8 cellular contexts compared by ENCODE assay signal in the genomic region with DNA sequence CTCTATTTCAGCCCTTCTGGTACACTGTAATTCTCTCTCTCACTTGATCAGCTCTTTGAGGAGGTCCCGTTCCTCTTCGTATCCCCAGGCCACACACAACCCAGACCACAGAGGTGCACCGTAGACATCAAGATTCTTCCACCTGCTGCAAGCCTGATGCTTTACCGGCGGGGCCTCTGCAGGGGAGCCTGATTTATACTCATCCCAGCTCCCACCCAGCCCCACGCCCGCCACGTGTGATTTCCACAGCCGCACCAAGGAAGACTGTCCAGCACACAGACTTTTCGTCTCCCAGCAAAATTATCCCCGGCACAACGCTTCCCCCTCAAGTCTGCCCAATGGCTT. TPM values are rescaled to one million over a fixed set of nuclear protein-coding genes. Genes with fewer than 3 reads are reported as not detected.
A peak's percentile ranks its signal among the peaks of the same experiment; 100 is the strongest.
DNase-seq lines count a peak whose midpoint lies in the region; ATAC-seq and TF ChIP-seq lines count a peak whose summit lies in the region.

No MANE protein-coding gene starts in this region.

- peak overlapping the region; percentile 90 for H3K4me3 ChIP-seq in adipocyte (ENCODE audit: low read length)
- peak overlapping the region; percentile 82 for H3K4me3 ChIP-seq in kidney epithelial cell (ENCODE audit: low read depth, low read length)

- intact Hi-C loops in Right ventricle myocardium inferior (cut with DNase I), result loop anchor here (5.0 kb wide), 1 partner anchor 246 kb away; no protein-coding TSS in a partner anchor
- intact Hi-C loops in cardiac septum (cut with DNase I), result loop anchor here (5.0 kb wide), 1 partner anchor 61 kb away; the partner anchor contains the start of genes CNST and TFB2M

- DNase-seq in Right ventricle myocardium inferior (ENCODE audit: missing footprints) (no peak), cardiac septum (ENCODE audit: low spot score) (no peak), adipocyte (ENCODE audit: low read depth) (no peak), kidney epithelial cell (ENCODE audit: low read depth) (no peak), DMS114 treated with DMSO at 0.1 percent for 48 hours (lab: John Stamatoyannopoulos, UW; ENCODE audit: unreplicated experiment) (no peak), GF-D8 (lab: John Stamatoyannopoulos, UW) (no peak)

- H3K9me3 Mint-ChIP-seq in stimulated activated memory B cell treated with anti-CD40 and anti-IgM and Interleukin-4, amounts not matched to agents 10 μg/mL and 1 μg/mL and 100 μg/mL, for 72 hours, result no peaks in the 10 kb centered on the region

- peak overlapping the region; percentile 71 for H3K27ac Mint-ChIP-seq in stimulated activated memory B cell treated with anti-CD40 and anti-IgM and Interleukin-4, amounts not matched to agents 10 μg/mL and 1 μg/mL and 100 μg/mL, for 72 hours

- H3K4me1 Mint-ChIP-seq in stimulated activated memory B cell treated with anti-CD40 and anti-IgM and Interleukin-4, amounts not matched to agents 10 μg/mL and 1 μg/mL and 100 μg/mL, for 72 hours, result peaks cover 31% of the 10 kb centered on the region

- H3K9me3 ChIP-seq in adipocyte (ENCODE audit: control insufficient read depth, low read length), result no peaks in the 10 kb centered on the region

- no peaks in the 10 kb centered on the region for H3K27me3 Mint-ChIP-seq in stimulated activated memory B cell treated with anti-CD40 and anti-IgM and Interleukin-4, amounts not matched to agents 10 μg/mL and 1 μg/mL and 100 μg/mL, for 72 hours

- H3K36me3 Mint-ChIP-seq in stimulated activated memory B cell treated with anti-CD40 and anti-IgM and Interleukin-4, amounts not matched to agents 10 μg/mL and 1 μg/mL and 100 μg/mL, for 72 hours, result peaks cover 4% of the 10 kb centered on the region

- TF ChIP-seq CTCF in kidney epithelial cell (IDR thresholded peaks at IDR 0.05; ENCODE audit: insufficient read depth, low read length, poor library complexity, severe bottlenecking), result no peak

- peaks cover 8% of the 10 kb centered on the region for H3K4me1 ChIP-seq in adipocyte (ENCODE audit: control insufficient read depth, insufficient read depth, low read length)

- peak overlapping the region; percentile 88 for H3K4me3 Mint-ChIP-seq in stimulated activated memory B cell treated with anti-CD40 and anti-IgM and Interleukin-4, amounts not matched to agents 10 μg/mL and 1 μg/mL and 100 μg/mL, for 72 hours

- H3K36me3 ChIP-seq in adipocyte (ENCODE audit: control insufficient read depth, insufficient read depth, low read length, severe bottlenecking) (no peaks in the 10 kb centered on the region), kidney epithelial cell (ENCODE audit: control insufficient read depth, insufficient read depth, low read length) (no peaks in the 10 kb centered on the region)

- H3K27me3 ChIP-seq in adipocyte (replicated peaks; ENCODE audit: control insufficient read depth, insufficient read depth, low read length) (no peaks in the 10 kb centered on the region), kidney epithelial cell (ENCODE audit: control insufficient read depth, insufficient read depth, low read length) (no peaks in the 10 kb centered on the region)

- ATAC-seq in Right ventricle myocardium inferior, result peak; percentile 4
- ATAC-seq in HG03520 (IDR thresholded peaks at IDR 0.05; ENCODE audit: unreplicated experiment), result peak; percentile 17
- peak; percentile 14 for ATAC-seq in stimulated activated memory B cell treated with anti-CD40 and anti-IgM and Interleukin-4, amounts not matched to agents 10 μg/mL and 1 μg/mL and 100 μg/mL, for 72 hours

- peak overlapping the region; percentile 88 for H3K9ac ChIP-seq in adipocyte (ENCODE audit: low read length)

RNA-seq across cellular contexts. Expression of gene SMYD3, which starts 0.7 kb away (rescaled TPM):
- total RNA-seq in Right ventricle myocardium inferior, result 8.8 TPM
- total RNA-seq in cardiac septum, result 5.6 TPM
- 20.6 and 29.2 TPM in 2 replicates for total RNA-seq in kidney epithelial cell

RNA-seq across cellular contexts. Expression of gene TFB2M, which starts 59.6 kb away (rescaled TPM):
- 18.0 TPM for total RNA-seq in Right ventricle myocardium inferior
- 9.6 TPM for total RNA-seq in cardiac septum
- total RNA-seq in kidney epithelial cell, result 18.1 and 19.8 TPM in 2 replicates

RNA-seq across cellular contexts. Expression of gene CNST, which starts 59.8 kb away (rescaled TPM):
- 18.4 TPM for total RNA-seq in Right ventricle myocardium inferior
- total RNA-seq in cardiac septum, result 10.9 TPM
- total RNA-seq in kidney epithelial cell, result 12.3 and 12.6 TPM in 2 replicates
